Comparison of ENCODE assay signal across 24 cellular contexts in genomic region chr10:78197628-78198272, GRCh38.
"Had no signal": no experiment of that assay in that cellular context is flagged by ENCODE, and none has a peak within 500 bp of the region (broad histone marks: within the 10 kb centered on the region; RNA-seq: fewer than 3 reads in every experiment).

No MANE protein-coding gene starts in this region.

- DNase-seq: cortex of kidney; effector memory CD8-positive, alpha-beta T cell; erythroblast; gastrocnemius medialis; heart left ventricle; left cardiac atrium; left lung; mucosa of descending colon; naive B cell; nephron progenitor cell; nucleus accumbens; psoas muscle; right cardiac atrium; sigmoid colon; spleen; stimulated activated CD4-positive, alpha-beta T cell treated with anti-CD3 and anti-CD28 coated beads, Interleukin-4, amount 100 ng/mL, for 4 hours; stimulated activated naive CD8-positive, alpha-beta T cell treated with anti-CD3 and anti-CD28 coated beads, Interleukin-15, Interleukin-2, amounts not matched to agents 100 U/mL and 50 U/mL, for 24 hours; substantia nigra; testis; tibial artery had no signal

- ATAC-seq: gastrocnemius medialis; heart left ventricle; mucosa of descending colon; psoas muscle; right cardiac atrium; stimulated activated memory B cell treated with anti-CD40 and anti-IgM and Interleukin-4, amounts not matched to agents 10 μg/mL and 1 μg/mL and 100 μg/mL, for 72 hours; stimulated activated naive CD8-positive, alpha-beta T cell treated with anti-CD3 and anti-CD28 coated beads, Interleukin-15, Interleukin-2, amounts not matched to agents 100 U/mL and 50 U/mL, for 24 hours had no signal

- H3K79me2 ChIP-seq: hepatocyte had no signal

- H3K36me3 ChIP-seq: gastrocnemius medialis, heart left ventricle, left lung, sigmoid colon, spleen, tibial artery had no signal

- H2AFZ ChIP-seq: hepatocyte had no signal

- FAIRE-seq: endometrium, islet of Langerhans had no signal

- H3K4me2 ChIP-seq: hepatocyte had no signal

- H3K9me3 ChIP-seq: gastrocnemius medialis, psoas muscle, testis had no signal

- H3K4me1 ChIP-seq: gastrocnemius medialis, heart left ventricle, left lung, psoas muscle, sigmoid colon, spleen, testis, tibial artery had no signal

- H3K27ac ChIP-seq: gastrocnemius medialis, heart left ventricle, hepatocyte, left lung, psoas muscle, sigmoid colon, spleen, testis, tibial artery had no signal

- H3K4me3 ChIP-seq: gastrocnemius medialis, heart left ventricle, hepatocyte, left lung, mucosa of descending colon, psoas muscle, sigmoid colon, spleen, testis, tibial artery had no signal

- H3K27me3 ChIP-seq: gastrocnemius medialis, heart left ventricle, hepatocyte, left lung, sigmoid colon, spleen, testis, tibial artery had no signal
